ENCODE assay signal across 24 cellular contexts in genomic region chr7:55247466-55247865, GRCh38.
DNase-seq lines count a peak whose midpoint lies in the region; ATAC-seq and TF ChIP-seq lines count a peak whose summit lies in the region.
"Had no signal": no experiment of that assay in that cellular context is flagged by ENCODE, and none has a peak within 500 bp of the region (broad histone marks: within the 10 kb centered on the region; RNA-seq: fewer than 3 reads in every experiment).

No MANE protein-coding gene starts in this region.

- no peak overlapping the region for H3K4me3 Mint-ChIP-seq in T-helper 2 cell treated with Interferon-gamma antibody and Interleukin-4, amounts not matched to agents 5 μg/mL and 100 μg/mL, for 36 hours
- H3K4me3 Mint-ChIP-seq: activated CD8-positive, alpha-beta T cell treated with anti-CD3 and anti-CD28 coated beads, Interleukin-2, amount 10 ng/mL, durations not matched to agents 7 days and 5 days; B cell; central memory CD8-positive, alpha-beta T cell; neural crest cell had no signal

- no peaks in the 10 kb centered on the region for H3K36me3 ChIP-seq in PC-9 (ENCODE audit: low read depth)
- H3K36me3 ChIP-seq: HAP-1 had no signal

- H3K4me3 ChIP-seq in PC-9 (no peak overlapping the region), choroid plexus epithelial cell (ENCODE audit: low read depth, low read length) (no peak overlapping the region), retinal pigment epithelial cell (ENCODE audit: low read length) (no peak overlapping the region)
- H3K4me3 ChIP-seq: GM12878, HAP-1, psoas muscle had no signal

- no peaks in the 10 kb centered on the region for H3K4me1 Mint-ChIP-seq in T-helper 2 cell treated with Interferon-gamma antibody and Interleukin-4, amounts not matched to agents 5 μg/mL and 100 μg/mL, for 36 hours (ENCODE audit: low read depth)
- H3K4me1 Mint-ChIP-seq: B cell; central memory CD8-positive, alpha-beta T cell; neural crest cell had no signal

- H3K27ac Mint-ChIP-seq in T-helper 2 cell treated with Interferon-gamma antibody and Interleukin-4, amounts not matched to agents 5 μg/mL and 100 μg/mL, for 36 hours = no peak overlapping the region
- H3K27ac Mint-ChIP-seq: activated CD8-positive, alpha-beta T cell treated with anti-CD3 and anti-CD28 coated beads, Interleukin-2, amount 10 ng/mL, durations not matched to agents 7 days and 5 days; B cell had no signal

- no peaks in the 10 kb centered on the region for H3K27me3 ChIP-seq in PC-9 (ENCODE audit: insufficient read depth, low read depth)

- no peaks in the 10 kb centered on the region for H3K9me3 Mint-ChIP-seq in T-helper 2 cell treated with Interferon-gamma antibody and Interleukin-4, amounts not matched to agents 5 μg/mL and 100 μg/mL, for 36 hours
- H3K9me3 Mint-ChIP-seq: central memory CD8-positive, alpha-beta T cell had no signal

- peak overlapping the region; percentile 30 for H3K4me2 ChIP-seq in PC-9

- peaks cover 6% of the 10 kb centered on the region for H3K27me3 Mint-ChIP-seq in T-helper 2 cell treated with Interferon-gamma antibody and Interleukin-4, amounts not matched to agents 5 μg/mL and 100 μg/mL, for 36 hours (ENCODE audit: low read depth)

- no peaks in the 10 kb centered on the region for H3K36me3 Mint-ChIP-seq in T-helper 2 cell treated with Interferon-gamma antibody and Interleukin-4, amounts not matched to agents 5 μg/mL and 100 μg/mL, for 36 hours (ENCODE audit: low read depth)

- H3K27ac ChIP-seq in PC-9 = no peak overlapping the region
- H3K27ac ChIP-seq: psoas muscle had no signal

- no peaks in the 10 kb centered on the region for H3K9me2 ChIP-seq in PC-9 (ENCODE audit: insufficient read depth)

- POLR2A ChIA-PET in PC-9 (lab: Charles Lee; ENCODE audit: unreplicated experiment) = interaction anchor here (0.6 to 0.9 kb wide), 3 partner anchors 285 to 481 kb away, joined by 6 to 19 read pairs (median 9); no protein-coding TSS in a partner anchor

- BruUV-seq in PC-9 (replicated peaks; lab: Mats Ljungman, UMichigan) = no TSS peak

- no peaks in the 10 kb centered on the region for H4K20me1 ChIP-seq in PC-9 (ENCODE audit: insufficient read depth)

- TF ChIP-seq CTCF in PC-9 (conservative IDR thresholded peaks at IDR 0.05) = no peak
- no peak for TF ChIP-seq CTCF in choroid plexus epithelial cell (conservative IDR thresholded peaks at IDR 0.05; ENCODE audit: low read depth, low read length)
- no peak for TF ChIP-seq CTCF in retinal pigment epithelial cell (conservative IDR thresholded peaks at IDR 0.05; ENCODE audit: low read depth, low read length)

- intact Hi-C loops in PC-9 (cut with micrococcal nuclease; ENCODE audit: unreplicated experiment) = no loop called here

- DNase-seq in ELR (ENCODE audit: low read depth) (peak; percentile 13), PC-9 (peak; percentile 46 to 68), choroid plexus epithelial cell (ENCODE audit: low read depth) (peak; percentile 48), retinal pigment epithelial cell (ENCODE audit: low read depth) (peak; percentile 42), GM19240 (ENCODE audit: insufficient read length, low spot score) (no peak)
- no peak for DNase-seq in stimulated activated CD4-positive, alpha-beta T cell treated with anti-CD3 and anti-CD28 coated beads, Interleukin-12 subunit alpha, Interleukin-12 subunit beta, amount 100 ng/mL, for 4 hours
- DNase-seq in T-helper 2 cell treated with Interferon-gamma antibody and Interleukin-4, amounts not matched to agents 5 μg/mL and 100 μg/mL, for 36 hours (ENCODE audit: low spot score) = no peak
- DNase-seq: activated CD4-positive, CD25-positive, alpha-beta regulatory T cell; activated CD8-positive, alpha-beta T cell treated with anti-CD3 and anti-CD28 coated beads, Interleukin-2, amount 10 ng/mL, durations not matched to agents 7 days and 5 days; activated T-cell treated with anti-CD3 and anti-CD28 coated beads, Interleukin-2, amount 50 U/mL, for 1 hour; amygdala; hippocampal formation; NCI-H510A; NK-92 treated with Interleukin-12 subunit alpha and Interleukin-12 subunit beta, amount 100 ng/mL, for 24 hours; psoas muscle; stimulated activated CD4-positive, alpha-beta T cell treated with anti-CD3 and anti-CD28 coated beads, Interleukin-4, amount 100 ng/mL, for 1 hour; stimulated activated naive CD8-positive, alpha-beta T cell treated with anti-CD3 and anti-CD28 coated beads, Interleukin-15, Interleukin-2, amounts not matched to agents 100 U/mL and 50 U/mL, for 24 hours; T1000 had no signal

- no peak for ATAC-seq in HG03469 (IDR thresholded peaks at IDR 0.05; ENCODE audit: unreplicated experiment)
- ATAC-seq: activated CD8-positive, alpha-beta T cell treated with anti-CD3 and anti-CD28 coated beads, Interleukin-2, amount 10 ng/mL, durations not matched to agents 7 days and 5 days; GM12878; psoas muscle; stimulated activated naive CD8-positive, alpha-beta T cell treated with anti-CD3 and anti-CD28 coated beads, Interleukin-15, Interleukin-2, amounts not matched to agents 100 U/mL and 50 U/mL, for 24 hours had no signal

- H2AFZ ChIP-seq in PC-9 = peak overlapping the region; percentile 15; the same call in 1 of the 2 replicates

- peaks cover 17% of the 10 kb centered on the region for H3K4me1 ChIP-seq in PC-9 (replicated peaks; ENCODE audit: insufficient read depth)
- H3K4me1 ChIP-seq: HAP-1, psoas muscle had no signal

- CTCF ChIA-PET in PC-9 (lab: Charles Lee) = no interaction called here

- H3K9me3 ChIP-seq in PC-9 (ENCODE audit: insufficient read depth, low read depth) = no peaks in the 10 kb centered on the region
- H3K9me3 ChIP-seq: HAP-1, psoas muscle had no signal

- H3K79me2 ChIP-seq in PC-9 (ENCODE audit: low read depth) = no peaks in the 10 kb centered on the region

- 0 out of 2 replicates have a peak, but pooled peaks cover 4% of the 10 kb centered on the region for H3F3A ChIP-seq in PC-9 (ENCODE audit: insufficient read depth, low read depth)

Comparison
In these comparisons a context has a peak if more than half of its experiments do, and no peak if none do; other contexts are left out.
1. DNase-seq: peak in ELR (single experiment), PC-9 (2 of 2), choroid plexus epithelial cell (single experiment) and retinal pigment epithelial cell (single experiment); none in stimulated activated CD4-positive, alpha-beta T cell treated with anti-CD3 and anti-CD28 coated beads, Interleukin-12 subunit alpha, Interleukin-12 subunit beta, amount 100 ng/mL, for 4 hours (single experiment), T-helper 2 cell treated with Interferon-gamma antibody and Interleukin-4, amounts not matched to agents 5 μg/mL and 100 μg/mL, for 36 hours (single experiment) and GM19240 (single experiment).